In genomic region chrX:12814434-12814833, GRCh38 we compare ENCODE assay signal across 8 cellular contexts. TPM values are rescaled to one million over a fixed set of nuclear protein-coding genes. Genes with fewer than 3 reads are reported as not detected.
DNase-seq lines count a peak whose midpoint lies in the region; ATAC-seq, FAIRE-seq and TF ChIP-seq lines count a peak whose summit lies in the region.

No MANE protein-coding gene starts in this region.

- SMC1A ChIA-PET in GM12878 (lab: Charles Lee; ENCODE audit: uncharacterized antibody, unreplicated experiment): interaction anchor here (0.6 to 6.6 kb wide), 35 partner anchors 9 to 1286 kb away, joined by 3 to 349 read pairs (median 7); partner anchors contain the start of genes GEMIN8, PRPS2, TLR7 and TLR8

- H3K9ac ChIP-seq in HCT116 (ENCODE audit: low read length) (no peak overlapping the region), GM12878 (ENCODE audit: control insufficient read depth, insufficient read depth, low read length) (no peak overlapping the region)

- ATAC-seq in HCT116 (peak; percentile 49), GM12878 (peak; percentile 97), upper lobe of left lung (ENCODE audit: low FRiP score in 2 of 2) (peak in 1 of 2 donors; percentile 60)

- H3K79me2 ChIP-seq in HCT116 (ENCODE audit: insufficient read depth, low read length) (no peaks in the 10 kb centered on the region), OCI-LY7 (ENCODE audit: insufficient read depth, low read depth, low read length) (no peaks in the 10 kb centered on the region), GM12878 (ENCODE audit: control insufficient read depth, insufficient read depth, low read length) (no peaks in the 10 kb centered on the region; the same call in 1 of the 2 replicates)

- in situ Hi-C loops in GM12878 (cut with MboI): loop anchor here (10.0 kb wide), 1 partner anchor 670 kb away; no protein-coding TSS in a partner anchor

- no peak overlapping the region for H2AFZ ChIP-seq in HCT116 (ENCODE audit: low read depth, low read length, poor library complexity, severe bottlenecking)
- no peak overlapping the region for H2AFZ ChIP-seq in OCI-LY7 (ENCODE audit: low read length)
- no peak overlapping the region for H2AFZ ChIP-seq in GM12878 (ENCODE audit: control insufficient read depth, low read depth, low read length)

- CTCF ChIA-PET in HCT116 (lab: Charles Lee): interaction anchor here (0.9 to 2.0 kb wide), 15 partner anchors 8 to 675 kb away, joined by 3 to 17 read pairs (median 5); partner anchors contain the start of gene PRPS2
- CTCF ChIA-PET in OCI-LY7 (lab: Charles Lee; ENCODE audit: unreplicated experiment): interaction anchor here (0.6 to 0.9 kb wide), 3 partner anchors 76 to 84 kb away, joined by 3 to 5 read pairs (median 4); no protein-coding TSS in a partner anchor
- CTCF ChIA-PET in GM12878 (lab: Yijun Ruan, JAX): interaction anchor here (0.6 to 6.9 kb wide), 46 partner anchors 9 to 907 kb away, joined by 3 to 431 read pairs (median 5); partner anchors contain the start of genes PRPS2 and TLR8

- WGBS in GM12878 (ENCODE audit: insufficient coverage, insufficient replicate concordance, low lambda C conversion rate, missing lambda C conversion rate): 16% methylated on average over 4 of the region's 4 CpGs
- 22 to 29% methylated on average over 4 of the region's 4 CpGs for WGBS in upper lobe of left lung, 2 donors

- TF ChIP-seq CTCF in HCT116 (IDR thresholded peaks at IDR 0.05 in 2 of 3, conservative IDR thresholded peaks at IDR 0.05 in 1 of 3; ENCODE audit: borderline replicate concordance in 1 of 3, insufficient read depth in 1 of 3, low read depth in 2 of 3, low read length in 2 of 3): peak; percentile 34 to 48 (median 35); a peak in 4 of 6 replicates
- TF ChIP-seq CTCF in OCI-LY7 (conservative IDR thresholded peaks at IDR 0.05; ENCODE audit: low read length): peak; percentile 79
- TF ChIP-seq CTCF in GM12878 (IDR thresholded peaks at IDR 0.05 in 2 of 3, conservative IDR thresholded peaks at IDR 0.05 in 1 of 3; ENCODE audit: control insufficient read depth in 2 of 3, extremely low read depth in 1 of 3, insufficient read depth in 1 of 3, low read depth in 3 of 3, low read length in 3 of 3): peak; percentile 66 to 86 (median 69)
- peak; percentile 20 to 52 (median 36) for TF ChIP-seq CTCF in upper lobe of left lung (IDR thresholded peaks at IDR 0.05)

- H3K9me2 ChIP-seq in HCT116 (ENCODE audit: insufficient read depth) (no peaks in the 10 kb centered on the region), OCI-LY7 (ENCODE audit: insufficient read depth, low read length) (no peaks in the 10 kb centered on the region)

- FAIRE-seq in GM12878 (lab: Jason Lieb, UNC): peak; percentile 49

- H4K20me1 ChIP-seq in HCT116 (ENCODE audit: insufficient read depth) (no peaks in the 10 kb centered on the region), OCI-LY7 (ENCODE audit: insufficient read depth, low read length) (no peaks in the 10 kb centered on the region), GM12878 (ENCODE audit: control insufficient read depth, insufficient read depth) (no peaks in the 10 kb centered on the region)

- TF ChIP-seq EP300 in GM12878 (IDR thresholded peaks at IDR 0.05; ENCODE audit: borderline replicate concordance in 1 of 2, control insufficient read depth in 1 of 2, low read depth in 2 of 2, low read length in 2 of 2): no peak
- no peak for TF ChIP-seq EP300 in upper lobe of left lung (IDR thresholded peaks at IDR 0.05)

- TF ChIP-seq RAD21 in HCT116 (IDR thresholded peaks at IDR 0.05; ENCODE audit: low read depth) (peak; percentile 62), GM12878 (IDR thresholded peaks at IDR 0.05; ENCODE audit: insufficient read depth, low read depth, low read length) (peak; percentile 98)

- BruUV-seq in HCT116 (replicated peaks; lab: Mats Ljungman, UMichigan): no TSS peak
- no TSS peak for BruUV-seq in OCI-LY7 (replicated peaks; lab: Mats Ljungman, UMichigan)
- no TSS peak for BruUV-seq in GM12878 (replicated peaks; lab: Mats Ljungman, UMichigan)

- intact Hi-C loops in HCT116 (cut with micrococcal nuclease) (loop anchor here (1.0 kb wide), 1 partner anchor 80 kb away; no protein-coding TSS in a partner anchor), OCI-LY7 (cut with micrococcal nuclease; ENCODE audit: unreplicated experiment) (loop anchor here (1.0 to 10.0 kb wide), 2 partner anchors 80 to 670 kb away; no protein-coding TSS in a partner anchor), GM12878 (cut with micrococcal nuclease; ENCODE audit: unreplicated experiment) (loop anchor here (1.0 to 10.0 kb wide), 9 partner anchors 28 to 833 kb away; partner anchors contain the start of gene TLR7)

- DNase-seq in activated gamma-delta T cell treated with Interleukin-2 at 50 U/mL for 16 hours (peak; percentile 19), activated gamma-delta T cell (lab: John Stamatoyannopoulos, UW) (no peak), HCT116 (ENCODE audit: low read depth, low spot score) (no peak), OCI-LY7 (ENCODE audit: low spot score) (peak; percentile 69), GM12878 (ENCODE audit: low read depth, low spot score) (peak; percentile 59), left kidney (ENCODE audit: low read depth, low spot score) (peak; percentile 66), upper lobe of left lung (no peak), occipital lobe (lab: John Stamatoyannopoulos, UW) (no peak)

- POLR2A ChIA-PET in HCT116 (lab: Charles Lee): no interaction called here
- POLR2A ChIA-PET in OCI-LY7 (lab: Charles Lee): interaction anchor here (0.6 to 1.1 kb wide), 8 partner anchors 9 to 498 kb away, joined by 3 to 9 read pairs (median 4); no protein-coding TSS in a partner anchor
- POLR2A ChIA-PET in GM12878 (lab: Charles Lee): interaction anchor here (0.5 to 2.4 kb wide), 5 partner anchors 9 to 468 kb away, joined by 3 to 8 read pairs (median 3); no protein-coding TSS in a partner anchor

- H3K9me3 ChIP-seq in HCT116 (ENCODE audit: control insufficient read depth in 1 of 2, insufficient read depth in 1 of 2, low read depth in 1 of 2, low read length in 2 of 2) (no peaks in the 10 kb centered on the region), OCI-LY7 (ENCODE audit: low read length) (no peaks in the 10 kb centered on the region), GM12878 (replicated peaks; ENCODE audit: control insufficient read depth, insufficient read depth, low read length) (no peaks in the 10 kb centered on the region), upper lobe of left lung (no peaks in the 10 kb centered on the region)

- H3K4me1 ChIP-seq in HCT116 (ENCODE audit: control insufficient read depth in 1 of 2, insufficient read depth in 2 of 2, low read length in 2 of 2): no peaks in the 10 kb centered on the region
- H3K4me1 ChIP-seq in OCI-LY7 (ENCODE audit: insufficient read depth, low read length, poor library complexity, severe bottlenecking): peaks cover 7% of the 10 kb centered on the region
- H3K4me1 ChIP-seq in GM12878 (ENCODE audit: control insufficient read depth, insufficient read depth, low read length): no peaks in the 10 kb centered on the region
- no peaks in the 10 kb centered on the region for H3K4me1 ChIP-seq in upper lobe of left lung

- no peak overlapping the region for H3K4me3 ChIP-seq in HCT116 (replicated peaks in 1 of 2; ENCODE audit: low read depth in 1 of 2, low read length in 2 of 2)
- H3K4me3 ChIP-seq in OCI-LY7 (ENCODE audit: low read depth, low read length, poor library complexity, severe bottlenecking): no peak overlapping the region
- no peak overlapping the region for H3K4me3 ChIP-seq in GM12878
- no peak overlapping the region for H3K4me3 ChIP-seq in upper lobe of left lung

- TF ChIP-seq POLR2A in HCT116 (IDR thresholded peaks at IDR 0.05; ENCODE audit: borderline replicate concordance, extremely low read depth, insufficient read depth, insufficient read length): no peak
- no peak for TF ChIP-seq POLR2A in GM12878 (IDR thresholded peaks at IDR 0.05; ENCODE audit: low read depth, low read length)
- no peak for TF ChIP-seq POLR2A in upper lobe of left lung (IDR thresholded peaks at IDR 0.05)

- H3K4me2 ChIP-seq in HCT116 (ENCODE audit: low read length): no peak overlapping the region
- H3K4me2 ChIP-seq in OCI-LY7 (ENCODE audit: low read length): no peak overlapping the region
- no peak overlapping the region for H3K4me2 ChIP-seq in GM12878 (ENCODE audit: control insufficient read depth, insufficient read depth)

- H3K36me3 ChIP-seq in HCT116 (ENCODE audit: control insufficient read depth in 1 of 2, insufficient read depth in 2 of 2, low read length in 2 of 2) (peaks cover 3 to 11% of the 10 kb centered on the region in 2 experiments; a peak in 3 of 4 replicates), OCI-LY7 (ENCODE audit: insufficient read depth, low read length) (peaks cover 68% of the 10 kb centered on the region), GM12878 (ENCODE audit: control insufficient read depth in 2 of 2, insufficient read depth in 2 of 2, low read length in 1 of 2) (peaks cover 0 to 7% of the 10 kb centered on the region in 2 experiments; a peak in 2 of 4 replicates), upper lobe of left lung (no peaks in the 10 kb centered on the region)

- H3K27ac ChIP-seq in HCT116 (ENCODE audit: low read depth, low read length) (no peak overlapping the region), OCI-LY7 (ENCODE audit: low read depth, low read length, poor library complexity, severe bottlenecking) (no peak overlapping the region), GM12878 (ENCODE audit: control insufficient read depth, insufficient read depth) (no peak overlapping the region), upper lobe of left lung (no peak overlapping the region)

- H3K27me3 ChIP-seq in HCT116 (ENCODE audit: insufficient read depth, low read length) (no peaks in the 10 kb centered on the region), GM12878 (replicated peaks in 1 of 2; ENCODE audit: control insufficient read depth in 2 of 2, insufficient read depth in 2 of 2, low read length in 1 of 2) (no peaks in the 10 kb centered on the region), upper lobe of left lung (no peaks in the 10 kb centered on the region)

- RAD21 ChIA-PET in HCT116 (lab: Charles Lee; ENCODE audit: low non-redundant PET in 1 of 2, low total read pairs in 2 of 2, uncharacterized antibody in 2 of 2, unreplicated experiment in 2 of 2): interaction anchor here in 1 of 2 experiments (0.5 kb wide), 1 partner anchor 693 kb away, joined by 4 read pairs; no protein-coding TSS in a partner anchor
- RAD21 ChIA-PET in GM12878 (lab: Charles Lee; ENCODE audit: unreplicated experiment): interaction anchor here (0.5 to 8.1 kb wide), 36 partner anchors 9 to 1021 kb away, joined by 3 to 277 read pairs (median 5); partner anchors contain the start of gene PRPS2

RNA-seq across cellular contexts. Expression of gene PRPS2, which starts 23.2 kb away (rescaled TPM):
- total RNA-seq in HCT116 (2021; ENCODE audit: unreplicated experiment): 79.5 TPM
- 71.2 TPM in 2 replicates for polyA plus RNA-seq in HCT116 (2012)
- total RNA-seq in OCI-LY7 (2014; rRNA removed; shearing (Covaris generic)): 57.5 and 58.5 TPM in 2 replicates
- 70.7 and 71.2 TPM in 2 replicates for total RNA-seq in OCI-LY7 (2022)
- total RNA-seq in GM12878 (2013; cell fraction: nucleolus; rRNA removed): 18.7 and 27.9 TPM in 2 replicates
- 53.4 and 58.0 TPM in 2 replicates for total RNA-seq in GM12878 (2014; rRNA removed)
- total RNA-seq in GM12878 (2014; rRNA removed; fragmentation: Illumina TruSeq; extraction: Trizol): 60.0 and 60.4 TPM in 2 replicates
- total RNA-seq in GM12878 (2021): 72.6 and 74.4 TPM in 2 replicates
- 28.8 TPM for polyA plus RNA-seq in GM12878 (2011; ENCODE audit: low read depth)
- polyA plus RNA-seq in GM12878 (2011; rRNA removed): 64.2 and 84.0 TPM in 2 replicates
- 55.2 and 56.6 TPM in 2 replicates for polyA plus RNA-seq in GM12878 (2011; cell fraction: cytosol; rRNA removed)
- polyA plus RNA-seq in GM12878 (2011; cell fraction: nucleus; rRNA removed): 35.6 and 51.5 TPM in 2 replicates
- polyA plus RNA-seq in GM12878 (2012): 37.3 and 46.0 TPM in 2 replicates
- 50.9 and 60.6 TPM in 2 replicates for polyA plus RNA-seq in GM12878 (2014; fragmentation: Illumina TruSeq; extraction: Trizol)
- polyA plus RNA-seq in GM12878 (2014; fragmentation: Nextera tagmentation; extraction: Ambion mirVana): 10 to 100 TPM; 44.1 to 56.3 TPM
- polyA plus RNA-seq in GM12878 (2014; rRNA removed): 40.2 and 46.7 TPM in 2 replicates
- polyA plus RNA-seq in GM12878 (2016; fragmentation: Nextera tagmentation; extraction: Ambion mirVana): 100 to 1,000 TPM in 1 of 2 experiments, 10 to 100 TPM in 1; 94.3 to 102 TPM
- 137 and 156 TPM in 2 replicates for polyA minus RNA-seq in GM12878 (2011; rRNA and poly(A)+ RNA removed)
- polyA minus RNA-seq in GM12878 (2011; cell fraction: cytosol; rRNA and poly(A)+ RNA removed): 65.2 and 69.4 TPM in 2 replicates
- polyA minus RNA-seq in GM12878 (2011; cell fraction: nucleus; rRNA and poly(A)+ RNA removed): 15.5 and 31.8 TPM in 2 replicates
- total RNA-seq in upper lobe of left lung: 10 to 100 TPM in 5 of 6 donors, 1 to 10 TPM in 1; 5.2 to 27.4 (median 22.6) TPM
- 73.3 TPM for total RNA-seq in occipital lobe

RNA-seq across cellular contexts. Expression of gene TLR7, which starts 52.4 kb away (rescaled TPM):
- not detected for total RNA-seq in HCT116 (2021; ENCODE audit: unreplicated experiment)
- not detected in 2 replicates for polyA plus RNA-seq in HCT116 (2012)
- 9.9 and 13.9 TPM in 2 replicates for total RNA-seq in OCI-LY7 (2014; rRNA removed; shearing (Covaris generic))
- 11.4 and 12.1 TPM in 2 replicates for total RNA-seq in OCI-LY7 (2022)
- 43.4 and 46.5 TPM in 2 replicates for total RNA-seq in GM12878 (2013; cell fraction: nucleolus; rRNA removed)
- total RNA-seq in GM12878 (2014; rRNA removed): 19.5 and 24.9 TPM in 2 replicates
- total RNA-seq in GM12878 (2014; rRNA removed; fragmentation: Illumina TruSeq; extraction: Trizol): 33.5 and 36.5 TPM in 2 replicates
- 24.9 and 25.2 TPM in 2 replicates for total RNA-seq in GM12878 (2021)
- 20.5 TPM for polyA plus RNA-seq in GM12878 (2011; ENCODE audit: low read depth)
- 44.4 and 58.0 TPM in 2 replicates for polyA plus RNA-seq in GM12878 (2011; rRNA removed)
- 21.3 and 23.9 TPM in 2 replicates for polyA plus RNA-seq in GM12878 (2011; cell fraction: cytosol; rRNA removed)
- 10.5 and 11.8 TPM in 2 replicates for polyA plus RNA-seq in GM12878 (2011; cell fraction: nucleus; rRNA removed)
- 24.0 and 24.3 TPM in 2 replicates for polyA plus RNA-seq in GM12878 (2012)
- 39.1 and 57.1 TPM in 2 replicates for polyA plus RNA-seq in GM12878 (2014; fragmentation: Illumina TruSeq; extraction: Trizol)
- 10 to 100 TPM; 12.0 to 13.1 TPM for polyA plus RNA-seq in GM12878 (2014; fragmentation: Nextera tagmentation; extraction: Ambion mirVana)
- 18.0 and 21.9 TPM in 2 replicates for polyA plus RNA-seq in GM12878 (2014; rRNA removed)
- polyA plus RNA-seq in GM12878 (2016; fragmentation: Nextera tagmentation; extraction: Ambion mirVana): 10 to 100 TPM; 19.5 to 23.3 TPM
- polyA minus RNA-seq in GM12878 (2011; rRNA and poly(A)+ RNA removed): 51.2 and 62.5 TPM in 2 replicates
- 17.2 and 26.0 TPM in 2 replicates for polyA minus RNA-seq in GM12878 (2011; cell fraction: cytosol; rRNA and poly(A)+ RNA removed)
- polyA minus RNA-seq in GM12878 (2011; cell fraction: nucleus; rRNA and poly(A)+ RNA removed): 18.1 and 28.4 TPM in 2 replicates
- total RNA-seq in upper lobe of left lung: 1 to 10 TPM in 5 of 6 donors, under 1 TPM in 1; 0.67 to 5.5 (median 1.6) TPM
- 1.2 TPM for total RNA-seq in occipital lobe

Comparison
In these comparisons a context has a peak if more than half of its experiments do, and no peak if none do; other contexts are left out.
1. DNase-seq: peak in activated gamma-delta T cell treated with Interleukin-2 at 50 U/mL for 16 hours (single experiment), OCI-LY7 (single experiment), GM12878 (single experiment) and left kidney (single experiment); none in activated gamma-delta T cell (single experiment), HCT116 (single experiment), upper lobe of left lung (0 of 2) and occipital lobe (single experiment).
2. Peak in every context shown above with its lines, with median percentiles within 50 percentile points of each other: CTCF ChIP-seq.